In the genomic region with DNA sequence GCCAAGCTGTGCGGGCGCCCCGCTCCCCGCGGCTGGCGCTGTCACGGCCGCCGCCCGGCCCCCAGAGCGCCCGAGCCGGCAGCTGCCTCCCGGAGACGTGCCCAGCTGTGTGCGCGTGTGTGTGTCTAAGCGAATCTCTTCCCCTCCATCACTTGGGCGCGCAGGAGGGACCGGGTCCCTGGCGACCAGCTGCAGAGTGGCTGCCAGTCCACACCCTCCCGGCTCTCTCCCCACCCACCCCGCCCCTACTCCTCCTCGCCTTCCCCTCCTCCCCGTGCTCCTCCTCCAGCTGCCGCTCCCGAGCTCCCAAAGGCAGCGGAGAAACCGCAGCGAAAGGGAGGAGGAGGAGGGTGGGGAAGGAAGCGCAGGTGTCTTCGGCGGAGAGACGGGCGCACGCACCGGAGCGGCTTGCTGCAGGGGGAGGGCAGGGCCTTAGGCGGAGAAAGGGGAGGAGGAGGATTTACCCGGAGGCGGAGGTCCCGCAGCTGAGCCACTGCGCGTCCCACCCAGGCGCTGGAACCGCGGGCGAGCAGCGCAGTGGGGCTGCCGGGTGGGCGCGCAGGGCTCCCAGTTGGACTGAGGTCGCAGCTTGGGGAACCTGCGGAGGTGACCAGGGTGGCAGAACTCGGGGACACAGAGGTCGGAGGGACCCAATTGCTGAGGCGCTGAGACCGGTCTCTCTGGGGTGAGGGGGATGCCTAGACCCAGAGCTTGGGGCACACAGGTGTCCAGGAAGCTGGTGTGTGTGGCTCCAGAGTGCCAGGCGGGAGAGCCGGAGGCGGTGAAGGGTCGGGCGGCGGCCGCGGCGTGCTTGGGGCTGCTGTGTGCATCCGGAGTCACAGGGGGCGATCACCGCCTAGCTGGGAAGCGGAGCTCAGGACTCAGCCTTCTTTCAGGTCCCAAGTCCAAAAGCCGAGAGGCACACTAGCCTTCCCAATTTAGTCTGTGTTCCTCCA, we compare ENCODE assay signal across 1 cellular context.
A peak's percentile ranks its signal among the peaks of the same experiment; 100 is the strongest.
TF ChIP-seq lines count a peak whose summit lies in the region.

A gene with protein sequence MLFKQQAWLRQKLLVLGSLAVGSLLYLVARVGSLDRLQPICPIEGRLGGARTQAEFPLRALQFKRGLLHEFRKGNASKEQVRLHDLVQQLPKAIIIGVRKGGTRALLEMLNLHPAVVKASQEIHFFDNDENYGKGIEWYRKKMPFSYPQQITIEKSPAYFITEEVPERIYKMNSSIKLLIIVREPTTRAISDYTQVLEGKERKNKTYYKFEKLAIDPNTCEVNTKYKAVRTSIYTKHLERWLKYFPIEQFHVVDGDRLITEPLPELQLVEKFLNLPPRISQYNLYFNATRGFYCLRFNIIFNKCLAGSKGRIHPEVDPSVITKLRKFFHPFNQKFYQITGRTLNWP (minus strand): TSS at position 198 of the 956 bp plus-strand sequence. CDS start 280,178 bp downstream, outside the sequence.

TF ChIP-seq in HepG2, 621 proteins besides CTCF, POLR2A, EP300 and RAD21 (continued from another document and continues in another):
- TF ChIP-seq MXD1 (CRISPR knock-in tag; IDR thresholded peaks at IDR 0.05) (peak; percentile 43; the same call in 1 of the 2 replicates), ZNF180 (CRISPR knock-in tag; IDR thresholded peaks at IDR 0.05; ENCODE audit: borderline replicate concordance, low read depth) (no peak), NR3C1 (CRISPR knock-in tag; IDR thresholded peaks at IDR 0.05) (no peak), KLF6 (CRISPR knock-in tag; IDR thresholded peaks at IDR 0.05) (no peak), RNF2 (conservative IDR thresholded peaks at IDR 0.05; ENCODE audit: low read depth) (no peak), NR1H2 (CRISPR knock-in tag; IDR thresholded peaks at IDR 0.05; ENCODE audit: borderline replicate concordance, low read depth) (no peak), ZNF557 (CRISPR knock-in tag; IDR thresholded peaks at IDR 0.05) (no peak), SMAD3 (CRISPR knock-in tag; IDR thresholded peaks at IDR 0.05) (no peak), RAD51 (IDR thresholded peaks at IDR 0.05; ENCODE audit: borderline replicate concordance) (no peak), ZNF317 (CRISPR knock-in tag; IDR thresholded peaks at IDR 0.05) (peak; percentile 65; the same call in 1 of the 2 replicates), AKAP8 (CRISPR knock-in tag; IDR thresholded peaks at IDR 0.05) (no peak), ZNF10 (CRISPR knock-in tag; IDR thresholded peaks at IDR 0.05; ENCODE audit: borderline replicate concordance, low read depth) (no peak), ARID2 (CRISPR knock-in tag; IDR thresholded peaks at IDR 0.05; ENCODE audit: borderline replicate concordance) (peak; percentile 62; the same call in 1 of the 2 replicates), ATF7-NPFF (CRISPR knock-in tag; IDR thresholded peaks at IDR 0.05; ENCODE audit: low read depth) (no peak; the same call in 1 of the 2 replicates), KDM5B (CRISPR knock-in tag; IDR thresholded peaks at IDR 0.05; ENCODE audit: borderline replicate concordance) (peak; percentile 59), NFE2L1 (CRISPR knock-in tag; IDR thresholded peaks at IDR 0.05; ENCODE audit: borderline replicate concordance) (no peak), ZNF790 (CRISPR knock-in tag; IDR thresholded peaks at IDR 0.05; ENCODE audit: borderline replicate concordance) (no peak), ZNF597 (CRISPR knock-in tag; IDR thresholded peaks at IDR 0.05) (no peak), PHB2 (IDR thresholded peaks at IDR 0.05; ENCODE audit: partially characterized antibody) (no peak), ZNF737 (CRISPR knock-in tag; IDR thresholded peaks at IDR 0.05; ENCODE audit: borderline replicate concordance) (no peak), SP2 (CRISPR knock-in tag; IDR thresholded peaks at IDR 0.05) (no peak), POLR2G (IDR thresholded peaks at IDR 0.05; ENCODE audit: low read depth, low read length) (0 out of 2 replicates have a peak, but pooled peaks have one; percentile 36), ZXDC (CRISPR knock-in tag; IDR thresholded peaks at IDR 0.05) (no peak), PAF1 (CRISPR knock-in tag; IDR thresholded peaks at IDR 0.05) (no peak), ZSCAN20 (CRISPR knock-in tag; IDR thresholded peaks at IDR 0.05; ENCODE audit: borderline replicate concordance) (no peak), ASH2L (IDR thresholded peaks at IDR 0.05; ENCODE audit: insufficient read length, low read depth, low read length) (no peak), CEBPB (IDR thresholded peaks at IDR 0.05; ENCODE audit: borderline replicate concordance, low read depth, low read length) (no peak), KDM5A (IDR thresholded peaks at IDR 0.05; ENCODE audit: borderline replicate concordance, low read length) (no peak; the same call in 1 of the 2 replicates), MTF2 (CRISPR knock-in tag; IDR thresholded peaks at IDR 0.05; ENCODE audit: borderline replicate concordance) (no peak), ZNF75D (CRISPR knock-in tag; IDR thresholded peaks at IDR 0.05; ENCODE audit: borderline replicate concordance) (no peak), ATRX (CRISPR knock-in tag; IDR thresholded peaks at IDR 0.05; ENCODE audit: borderline replicate concordance) (no peak), ZNF292 (CRISPR knock-in tag; IDR thresholded peaks at IDR 0.05; ENCODE audit: borderline replicate concordance, low read depth) (no peak; the same call in 1 of the 2 replicates), U2AF1 (optimal IDR thresholded peaks at IDR 0.05; ENCODE audit: low read depth, low read length) (no peak), HOXA9 (CRISPR knock-in tag; IDR thresholded peaks at IDR 0.05; ENCODE audit: borderline replicate concordance) (peak; percentile 64; the same call in 1 of the 2 replicates), CAMTA2 (CRISPR knock-in tag; IDR thresholded peaks at IDR 0.05; ENCODE audit: borderline replicate concordance) (no peak), FOXA3 (CRISPR knock-in tag; IDR thresholded peaks at IDR 0.05) (peak; percentile 23; the same call in 1 of the 2 replicates), SETDB1 (CRISPR knock-in tag; IDR thresholded peaks at IDR 0.05; ENCODE audit: borderline replicate concordance) (no peak), ZNF253 (CRISPR knock-in tag; IDR thresholded peaks at IDR 0.05; ENCODE audit: borderline replicate concordance) (no peak), ZNF101 (CRISPR knock-in tag; IDR thresholded peaks at IDR 0.05; ENCODE audit: borderline replicate concordance, low read depth) (no peak), HMG20B (CRISPR knock-in tag; conservative IDR thresholded peaks at IDR 0.05) (no peak), TARDBP (CRISPR knock-in tag; IDR thresholded peaks at IDR 0.05) (no peak), ZNF296 (CRISPR knock-in tag; conservative IDR thresholded peaks at IDR 0.05) (no peak; the same call in 1 of the 2 replicates), NPAS2 (CRISPR knock-in tag; IDR thresholded peaks at IDR 0.05; ENCODE audit: borderline replicate concordance) (no peak), AGO1 (IDR thresholded peaks at IDR 0.05; ENCODE audit: low read depth, low read length, poor library complexity, severe bottlenecking) (no peak), TEAD2 (CRISPR knock-in tag; IDR thresholded peaks at IDR 0.05) (no peak)
- TF ChIP-seq, protein P1, sequence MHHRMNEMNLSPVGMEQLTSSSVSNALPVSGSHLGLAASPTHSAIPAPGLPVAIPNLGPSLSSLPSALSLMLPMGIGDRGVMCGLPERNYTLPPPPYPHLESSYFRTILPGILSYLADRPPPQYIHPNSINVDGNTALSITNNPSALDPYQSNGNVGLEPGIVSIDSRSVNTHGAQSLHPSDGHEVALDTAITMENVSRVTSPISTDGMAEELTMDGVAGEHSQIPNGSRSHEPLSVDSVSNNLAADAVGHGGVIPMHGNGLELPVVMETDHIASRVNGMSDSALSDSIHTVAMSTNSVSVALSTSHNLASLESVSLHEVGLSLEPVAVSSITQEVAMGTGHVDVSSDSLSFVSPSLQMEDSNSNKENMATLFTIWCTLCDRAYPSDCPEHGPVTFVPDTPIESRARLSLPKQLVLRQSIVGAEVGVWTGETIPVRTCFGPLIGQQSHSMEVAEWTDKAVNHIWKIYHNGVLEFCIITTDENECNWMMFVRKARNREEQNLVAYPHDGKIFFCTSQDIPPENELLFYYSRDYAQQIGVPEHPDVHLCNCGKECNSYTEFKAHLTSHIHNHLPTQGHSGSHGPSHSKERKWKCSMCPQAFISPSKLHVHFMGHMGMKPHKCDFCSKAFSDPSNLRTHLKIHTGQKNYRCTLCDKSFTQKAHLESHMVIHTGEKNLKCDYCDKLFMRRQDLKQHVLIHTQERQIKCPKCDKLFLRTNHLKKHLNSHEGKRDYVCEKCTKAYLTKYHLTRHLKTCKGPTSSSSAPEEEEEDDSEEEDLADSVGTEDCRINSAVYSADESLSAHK (CRISPR knock-in tag; IDR thresholded peaks at IDR 0.05; ENCODE audit: borderline replicate concordance), result no peak
- TF ChIP-seq, protein P2, sequence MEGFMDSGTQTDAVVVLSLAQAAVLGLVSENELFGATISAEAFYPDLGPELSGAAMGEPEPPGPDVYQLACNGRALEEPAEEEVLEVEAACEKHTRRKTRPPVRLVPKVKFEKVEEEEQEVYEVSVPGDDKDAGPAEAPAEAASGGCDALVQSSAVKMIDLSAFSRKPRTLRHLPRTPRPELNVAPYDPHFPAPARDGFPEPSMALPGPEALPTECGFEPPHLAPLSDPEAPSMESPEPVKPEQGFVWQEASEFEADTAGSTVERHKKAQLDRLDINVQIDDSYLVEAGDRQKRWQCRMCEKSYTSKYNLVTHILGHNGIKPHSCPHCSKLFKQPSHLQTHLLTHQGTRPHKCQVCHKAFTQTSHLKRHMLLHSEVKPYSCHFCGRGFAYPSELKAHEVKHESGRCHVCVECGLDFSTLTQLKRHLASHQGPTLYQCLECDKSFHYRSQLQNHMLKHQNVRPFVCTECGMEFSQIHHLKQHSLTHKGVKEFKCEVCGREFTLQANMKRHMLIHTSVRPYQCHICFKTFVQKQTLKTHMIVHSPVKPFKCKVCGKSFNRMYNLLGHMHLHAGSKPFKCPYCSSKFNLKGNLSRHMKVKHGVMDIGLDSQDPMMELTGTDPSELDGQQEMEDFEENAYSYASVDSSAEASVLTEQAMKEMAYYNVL (CRISPR knock-in tag; IDR thresholded peaks at IDR 0.05; ENCODE audit: borderline replicate concordance), result no peak; the same call in 1 of the 2 replicates
- TF ChIP-seq, protein P3, sequence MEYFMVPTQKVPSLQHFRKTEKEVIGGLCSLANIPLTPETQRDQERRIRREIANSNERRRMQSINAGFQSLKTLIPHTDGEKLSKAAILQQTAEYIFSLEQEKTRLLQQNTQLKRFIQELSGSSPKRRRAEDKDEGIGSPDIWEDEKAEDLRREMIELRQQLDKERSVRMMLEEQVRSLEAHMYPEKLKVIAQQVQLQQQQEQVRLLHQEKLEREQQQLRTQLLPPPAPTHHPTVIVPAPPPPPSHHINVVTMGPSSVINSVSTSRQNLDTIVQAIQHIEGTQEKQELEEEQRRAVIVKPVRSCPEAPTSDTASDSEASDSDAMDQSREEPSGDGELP (IDR thresholded peaks at IDR 0.05; ENCODE audit: borderline replicate concordance, low read depth), result peak; percentile 35; the same call in 1 of the 2 replicates
- TF ChIP-seq, protein P4, sequence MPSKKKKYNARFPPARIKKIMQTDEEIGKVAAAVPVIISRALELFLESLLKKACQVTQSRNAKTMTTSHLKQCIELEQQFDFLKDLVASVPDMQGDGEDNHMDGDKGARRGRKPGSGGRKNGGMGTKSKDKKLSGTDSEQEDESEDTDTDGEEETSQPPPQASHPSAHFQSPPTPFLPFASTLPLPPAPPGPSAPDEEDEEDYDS (CRISPR knock-in tag; IDR thresholded peaks at IDR 0.05), result no peak
- TF ChIP-seq, protein P5, sequence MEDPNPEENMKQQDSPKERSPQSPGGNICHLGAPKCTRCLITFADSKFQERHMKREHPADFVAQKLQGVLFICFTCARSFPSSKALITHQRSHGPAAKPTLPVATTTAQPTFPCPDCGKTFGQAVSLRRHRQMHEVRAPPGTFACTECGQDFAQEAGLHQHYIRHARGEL (CRISPR knock-in tag; IDR thresholded peaks at IDR 0.05), result no peak
- TF ChIP-seq, protein P6, sequence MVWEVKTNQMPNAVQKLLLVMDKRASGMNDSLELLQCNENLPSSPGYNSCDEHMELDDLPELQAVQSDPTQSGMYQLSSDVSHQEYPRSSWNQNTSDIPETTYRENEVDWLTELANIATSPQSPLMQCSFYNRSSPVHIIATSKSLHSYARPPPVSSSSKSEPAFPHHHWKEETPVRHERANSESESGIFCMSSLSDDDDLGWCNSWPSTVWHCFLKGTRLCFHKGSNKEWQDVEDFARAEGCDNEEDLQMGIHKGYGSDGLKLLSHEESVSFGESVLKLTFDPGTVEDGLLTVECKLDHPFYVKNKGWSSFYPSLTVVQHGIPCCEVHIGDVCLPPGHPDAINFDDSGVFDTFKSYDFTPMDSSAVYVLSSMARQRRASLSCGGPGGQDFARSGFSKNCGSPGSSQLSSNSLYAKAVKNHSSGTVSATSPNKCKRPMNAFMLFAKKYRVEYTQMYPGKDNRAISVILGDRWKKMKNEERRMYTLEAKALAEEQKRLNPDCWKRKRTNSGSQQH (CRISPR knock-in tag; IDR thresholded peaks at IDR 0.05; ENCODE audit: low read depth), result no peak; the same call in 1 of the 2 replicates
